Comparison of ENCODE assay signal across 18 cellular contexts in genomic region chr17:12693640-12694039, GRCh38. TPM values are rescaled to one million over a fixed set of nuclear protein-coding genes. Genes with fewer than 3 reads are reported as not detected.
"Had no signal": no experiment of that assay in that cellular context is flagged by ENCODE, and none has a peak within 500 bp of the region (broad histone marks: within the 10 kb centered on the region; RNA-seq: fewer than 3 reads in every experiment).

No MANE protein-coding gene starts in this region.

- H3K9ac ChIP-seq: neural progenitor cell had no signal

- H3K27me3 ChIP-seq: cardiac muscle cell, neural progenitor cell, spleen, suprapubic skin, upper lobe of right lung had no signal

- H3K27ac ChIP-seq: lower lobe of right lung, neural progenitor cell, spleen, suprapubic skin, upper lobe of right lung had no signal

- H3K9me3 ChIP-seq: lower lobe of right lung, spleen, suprapubic skin, upper lobe of right lung had no signal

- H3K4me1 ChIP-seq: lower lobe of right lung, neural progenitor cell, spleen, upper lobe of right lung had no signal

- DNase-seq: activated CD4-positive, alpha-beta T cell treated with anti-CD3 and anti-CD28 coated beads, Interleukin-2, amount 50 U/mL, for 48 hours; activated gamma-delta T cell; activated naive CD8-positive, alpha-beta T cell treated with anti-CD3 and anti-CD28 coated beads, Interleukin-2, amount 10 ng/mL, durations not matched to agents 7 days and 5 days; activated T-cell treated with anti-CD3 and anti-CD28 coated beads, Interleukin-2, amount 50 U/mL, for 48 hours; cortex of kidney; effector memory CD4-positive, alpha-beta T cell; lower lobe of right lung; midbrain; right cardiac atrium; spleen; stimulated activated CD4-positive, alpha-beta T cell treated with anti-CD3 and anti-CD28 coated beads, Interleukin-2, amount 100 ng/mL, for 24 hours; stimulated activated naive B cell treated with anti-CD40 and anti-IgM and Interleukin-4, amounts not matched to agents 10 μg/mL and 1 μg/mL and 100 μg/mL, for 72 hours; T-helper 17 cell; upper lobe of right lung had no signal

- ATAC-seq: activated CD4-positive, CD25-positive, alpha-beta regulatory T cell treated with anti-CD3 and anti-CD28 coated beads, Interleukin-2, amount 50 U/mL, for 24 hours; lower lobe of right lung; stimulated activated naive B cell treated with anti-CD40 and anti-IgM and Interleukin-4, amounts not matched to agents 10 μg/mL and 1 μg/mL and 100 μg/mL, for 72 hours; T-helper 17 cell; upper lobe of right lung had no signal

- H3K4me3 ChIP-seq: cardiac muscle cell, lower lobe of right lung, neural progenitor cell, spleen, suprapubic skin, upper lobe of right lung had no signal

- H3K36me3 ChIP-seq: cardiac muscle cell, lower lobe of right lung, neural progenitor cell, spleen, suprapubic skin, upper lobe of right lung had no signal

RNA-seq across cellular contexts. Expression of gene MYOCD, which starts 27.9 kb away (rescaled TPM):
- total RNA-seq: activated naive CD8-positive, alpha-beta T cell treated with anti-CD3 and anti-CD28 coated beads, Interleukin-2, amount 10 ng/mL, durations not matched to agents 7 days and 5 days; T-helper 17 cell had no signal
